In genomic region chr14:54788701-54789100, GRCh38 we compare ENCODE assay signal across 17 cellular contexts.
DNase-seq lines count a peak whose midpoint lies in the region; ATAC-seq and TF ChIP-seq lines count a peak whose summit lies in the region.
"Had no signal": no experiment of that assay in that cellular context is flagged by ENCODE, and none has a peak within 500 bp of the region (broad histone marks: within the 10 kb centered on the region; RNA-seq: fewer than 3 reads in every experiment).

No MANE protein-coding gene starts in this region.

- H3K27ac ChIP-seq in left ventricle myocardium inferior (replicated peaks) (peak overlapping the region; percentile 94), endodermal cell (ENCODE audit: low read depth, low read length) (no peak overlapping the region)
- H3K27ac ChIP-seq: BLaER1 had no signal

- H3K4me1 Mint-ChIP-seq in endodermal cell: peaks cover 4% of the 10 kb centered on the region
- H3K4me1 Mint-ChIP-seq: CD4-positive, alpha-beta memory T cell had no signal

- H3K9me3 ChIP-seq in left ventricle myocardium inferior (replicated peaks): no peaks in the 10 kb centered on the region
- H3K9me3 ChIP-seq in endodermal cell (ENCODE audit: control insufficient read depth, low read length): no peaks in the 10 kb centered on the region
- H3K9me3 ChIP-seq in MG63: no peaks in the 10 kb centered on the region
- H3K9me3 ChIP-seq: BLaER1 had no signal

- H3K27me3 Mint-ChIP-seq in endodermal cell (ENCODE audit: insufficient read depth): no peaks in the 10 kb centered on the region
- H3K27me3 Mint-ChIP-seq: CD4-positive, alpha-beta memory T cell had no signal

- no peak for ATAC-seq in left ventricle myocardium superior
- ATAC-seq: GM23338, HepG2 had no signal

- H3K27me3 ChIP-seq in left ventricle myocardium inferior (ENCODE audit: low read depth) (no peaks in the 10 kb centered on the region), endodermal cell (ENCODE audit: control insufficient read depth, insufficient read depth, low read length, poor library complexity, severe bottlenecking) (no peaks in the 10 kb centered on the region), MG63 (no peaks in the 10 kb centered on the region)
- H3K27me3 ChIP-seq: BLaER1 had no signal

- intact Hi-C loops in left ventricle myocardium inferior (cut with micrococcal nuclease) (no loop called here), left ventricle myocardium superior (cut with micrococcal nuclease) (no loop called here), posterior vena cava (cut with DNase I) (no loop called here)

- WGBS in endodermal cell (ENCODE audit: insufficient coverage in 1 of 2, insufficient read length in 1 of 2), 2 experiments: 93 to 97% methylated on average over 16 to 17 of the region's 17 CpGs

- TF ChIP-seq CTCF in left ventricle myocardium inferior (IDR thresholded peaks at IDR 0.05; ENCODE audit: borderline replicate concordance): no peak
- no peak for TF ChIP-seq CTCF in endodermal cell (conservative IDR thresholded peaks at IDR 0.05)

- peaks cover 48% of the 10 kb centered on the region for H3K4me1 ChIP-seq in left ventricle myocardium inferior
- H3K4me1 ChIP-seq in endodermal cell (ENCODE audit: control insufficient read depth, insufficient read depth, low read length): no peaks in the 10 kb centered on the region

- H3K4me3 ChIP-seq in left ventricle myocardium inferior (no peak overlapping the region), endodermal cell (ENCODE audit: low read length) (no peak overlapping the region), MG63 (no peak overlapping the region)
- H3K4me3 ChIP-seq: BLaER1, GM23338 had no signal

- DNase-seq in left ventricle myocardium inferior: no peak
- DNase-seq in left ventricle myocardium superior: no peak
- peak; percentile 20 for DNase-seq in endodermal cell
- DNase-seq in posterior vena cava (ENCODE audit: low spot score): peak; percentile 55
- DNase-seq in HuH-7 (ENCODE audit: low spot score): no peak
- no peak for DNase-seq in MG63
- DNase-seq in iPS-NIHi11 (ENCODE audit: low spot score): no peak
- DNase-seq: 8988T; CD4-positive, alpha-beta memory T cell; DMS153; DMS79; GF-D8; HCEC 1CT had no signal

- no peak overlapping the region for H3K9ac ChIP-seq in endodermal cell (ENCODE audit: extremely low read depth, low read length, poor library complexity, severe bottlenecking)
- H3K9ac ChIP-seq: BLaER1 had no signal

- peaks cover 70% of the 10 kb centered on the region for H3K36me3 ChIP-seq in left ventricle myocardium inferior
- no peaks in the 10 kb centered on the region for H3K36me3 ChIP-seq in endodermal cell (ENCODE audit: control insufficient read depth, insufficient read depth, low read length)
- no peaks in the 10 kb centered on the region for H3K36me3 ChIP-seq in MG63

- no peaks in the 10 kb centered on the region for H3K36me3 Mint-ChIP-seq in endodermal cell (ENCODE audit: low read depth)
- H3K36me3 Mint-ChIP-seq: CD4-positive, alpha-beta memory T cell had no signal

- H3K4me3 Mint-ChIP-seq in endodermal cell: no peak overlapping the region
- H3K4me3 Mint-ChIP-seq: CD14-positive monocyte; CD4-positive, alpha-beta memory T cell; GM23338 had no signal

- no peaks in the 10 kb centered on the region for H3K9me3 Mint-ChIP-seq in endodermal cell
- H3K9me3 Mint-ChIP-seq: CD4-positive, alpha-beta memory T cell; GM23338 had no signal

- no peak overlapping the region for H3K27ac Mint-ChIP-seq in endodermal cell
- H3K27ac Mint-ChIP-seq: GM23338 had no signal

Comparison
In these comparisons a context has a peak if more than half of its experiments do, and no peak if none do; other contexts are left out.
1. DNase-seq: peak in endodermal cell (single experiment) and posterior vena cava (single experiment); none in left ventricle myocardium inferior (single experiment), left ventricle myocardium superior (single experiment), HuH-7 (single experiment), MG63 (single experiment) and iPS-NIHi11 (single experiment).